9 cellular contexts compared by ENCODE assay signal in the genomic region with DNA sequence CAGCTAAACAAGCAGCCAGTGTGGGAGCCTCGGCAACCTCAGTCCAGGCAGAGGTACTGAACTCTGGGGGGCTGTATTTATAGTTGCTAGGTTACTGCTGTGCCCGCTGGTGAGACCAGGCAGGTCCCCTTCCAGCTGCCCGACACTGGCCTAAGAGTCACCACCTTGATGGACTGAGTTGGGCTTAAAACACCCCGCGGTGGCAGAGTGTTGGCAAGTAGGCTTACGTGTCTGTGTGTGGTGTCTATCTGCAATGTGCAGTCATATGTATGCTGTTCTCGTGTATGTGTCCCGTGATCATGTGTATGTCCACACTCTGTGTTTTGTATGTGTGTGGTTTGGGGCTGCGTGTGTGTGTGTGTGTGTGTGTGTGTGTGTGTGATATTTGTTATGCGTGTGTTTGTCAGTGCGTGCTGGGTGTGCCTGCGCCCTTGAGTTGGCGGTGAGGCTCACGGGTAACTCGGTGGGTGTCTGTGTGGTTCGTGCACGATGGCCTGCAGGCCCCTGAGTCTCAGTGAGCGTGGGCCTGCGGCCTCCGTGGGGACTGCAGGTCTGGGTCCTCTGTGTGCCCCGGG.
DNase-seq lines count a peak whose midpoint lies in the region; ATAC-seq and TF ChIP-seq lines count a peak whose summit lies in the region.
"Had no signal": no experiment of that assay in that cellular context is flagged by ENCODE, and none has a peak within 500 bp of the region (broad histone marks: within the 10 kb centered on the region; RNA-seq: fewer than 3 reads in every experiment).

No MANE protein-coding gene starts in this region.

- ATAC-seq in GM19397 (IDR thresholded peaks at IDR 0.05; ENCODE audit: unreplicated experiment), result no peak
- ATAC-seq in HG03097 (IDR thresholded peaks at IDR 0.05; ENCODE audit: low FRiP score, unreplicated experiment), result no peak
- ATAC-seq in left colon, result no peak
- no peak for ATAC-seq in omental fat pad (ENCODE audit: low FRiP score)

- no peaks in the 10 kb centered on the region for H3K9me3 Mint-ChIP-seq in activated CD4-positive, alpha-beta memory T cell treated with anti-CD3 and anti-CD28 coated beads, Interleukin-2, amount 10 ng/mL, durations not matched to agents 7 days and 5 days
- H3K9me3 Mint-ChIP-seq in glutamatergic neuron (ENCODE audit: unreplicated experiment), result peaks cover 10% of the 10 kb centered on the region

- H3K4me1 ChIP-seq in HEK293 (ENCODE audit: control insufficient read depth, insufficient read depth, low read length), result peaks cover 3% of the 10 kb centered on the region; the same call in 1 of the 2 replicates

- H3K27ac ChIP-seq in HEK293 (ENCODE audit: extremely low read depth, low read depth, low read length) (no peak overlapping the region), skin epidermis (no peak overlapping the region)

- POLR2A ChIA-PET in HEK293 (lab: Yijun Ruan, JAX), result no interaction called here
- POLR2A ChIA-PET in activated CD4-positive, alpha-beta memory T cell treated with anti-CD3 and anti-CD28 coated beads, Interleukin-2, amount 10 ng/mL, durations not matched to agents 7 days and 5 days (lab: Charles Lee), result interaction anchor here (1.0 to 1.2 kb wide), 2 partner anchors 12 to 49 kb away, joined by 3 to 4 read pairs; no protein-coding TSS in a partner anchor

- H3K27ac Mint-ChIP-seq in activated CD4-positive, alpha-beta memory T cell treated with anti-CD3 and anti-CD28 coated beads, Interleukin-2, amount 10 ng/mL, durations not matched to agents 7 days and 5 days, result no peak overlapping the region
- H3K27ac Mint-ChIP-seq in glutamatergic neuron (ENCODE audit: unreplicated experiment), result no peak overlapping the region

- peaks cover 88% of the 10 kb centered on the region for H3K27me3 Mint-ChIP-seq in activated CD4-positive, alpha-beta memory T cell treated with anti-CD3 and anti-CD28 coated beads, Interleukin-2, amount 10 ng/mL, durations not matched to agents 7 days and 5 days
- H3K27me3 Mint-ChIP-seq in glutamatergic neuron (ENCODE audit: unreplicated experiment), result peaks cover 39% of the 10 kb centered on the region

- CTCF ChIA-PET in HEK293 (lab: Yijun Ruan, JAX), result interaction anchor here (0.7 to 2.1 kb wide), 4 partner anchors 10 to 115 kb away, joined by 4 to 12 read pairs (median 8); no protein-coding TSS in a partner anchor
- CTCF ChIA-PET in activated CD4-positive, alpha-beta memory T cell treated with anti-CD3 and anti-CD28 coated beads, Interleukin-2, amount 10 ng/mL, durations not matched to agents 7 days and 5 days (lab: Charles Lee), result interaction anchor here (0.6 to 4.6 kb wide), 4 partner anchors 10 to 179 kb away, joined by 7 to 29 read pairs (median 12); no protein-coding TSS in a partner anchor

- H3K4me1 Mint-ChIP-seq in activated CD4-positive, alpha-beta memory T cell treated with anti-CD3 and anti-CD28 coated beads, Interleukin-2, amount 10 ng/mL, durations not matched to agents 7 days and 5 days, result peaks cover 27% of the 10 kb centered on the region
- H3K4me1 Mint-ChIP-seq in glutamatergic neuron (ENCODE audit: low read depth, unreplicated experiment), result peaks cover 22% of the 10 kb centered on the region

- peak overlapping the region; percentile 62 for H3K4me3 Mint-ChIP-seq in activated CD4-positive, alpha-beta memory T cell treated with anti-CD3 and anti-CD28 coated beads, Interleukin-2, amount 10 ng/mL, durations not matched to agents 7 days and 5 days
- H3K4me3 Mint-ChIP-seq in glutamatergic neuron (ENCODE audit: unreplicated experiment), result peak overlapping the region; percentile 74

- H3K9me3 ChIP-seq in HEK293 (ENCODE audit: control insufficient read depth, insufficient read depth, low read depth, low read length), result no peaks in the 10 kb centered on the region

- intact Hi-C loops in left colon (cut with DNase I, micrococcal nuclease), result no loop called here

- TF ChIP-seq CTCF in HEK293 (tag by site-specific recombination; IDR thresholded peaks at IDR 0.05) (no peak), glutamatergic neuron (IDR thresholded peaks at IDR 0.05; ENCODE audit: partially characterized antibody, unreplicated experiment) (no peak), omental fat pad (IDR thresholded peaks at IDR 0.05) (no peak)

- peaks cover 2% of the 10 kb centered on the region for H3K36me3 Mint-ChIP-seq in activated CD4-positive, alpha-beta memory T cell treated with anti-CD3 and anti-CD28 coated beads, Interleukin-2, amount 10 ng/mL, durations not matched to agents 7 days and 5 days (ENCODE audit: low read depth)
- no peaks in the 10 kb centered on the region for H3K36me3 Mint-ChIP-seq in glutamatergic neuron (ENCODE audit: unreplicated experiment)

- DNase-seq in activated CD4-positive, alpha-beta memory T cell treated with anti-CD3 and anti-CD28 coated beads, Interleukin-2, amount 10 ng/mL, durations not matched to agents 7 days and 5 days, result no peak
- no peak for DNase-seq in glutamatergic neuron
- no peak for DNase-seq in left colon
- no peak for DNase-seq in omental fat pad (ENCODE audit: low spot score)
- DNase-seq: NCI-H2029 had no signal

- H3K36me3 ChIP-seq in HEK293 (ENCODE audit: control insufficient read depth in 2 of 2, insufficient read depth in 1 of 2, low read length in 2 of 2), result no peaks in the 10 kb centered on the region

- H3K4me3 ChIP-seq in HEK293 (ENCODE audit: low read depth, low read length), result no peak overlapping the region
- H3K4me3 ChIP-seq in skin epidermis, result peak overlapping the region in 5 of 7 experiments; percentile 18 to 33 (median 23)

TF ChIP-seq in HEK293, 187 proteins besides CTCF, POLR2A, EP300 and RAD21:
- TF ChIP-seq SP2 (tag by site-specific recombination; IDR thresholded peaks at IDR 0.05) (no peak), TRIM28 (IDR thresholded peaks at IDR 0.05; ENCODE audit: borderline replicate concordance, low read length) (no peak), ZNF148 (tag by site-specific recombination; IDR thresholded peaks at IDR 0.05; ENCODE audit: borderline replicate concordance) (0 out of 2 replicates have a peak, but pooled peaks have one; percentile 34)
